ENCODE assay signal across 1 cellular context in the genomic region with DNA sequence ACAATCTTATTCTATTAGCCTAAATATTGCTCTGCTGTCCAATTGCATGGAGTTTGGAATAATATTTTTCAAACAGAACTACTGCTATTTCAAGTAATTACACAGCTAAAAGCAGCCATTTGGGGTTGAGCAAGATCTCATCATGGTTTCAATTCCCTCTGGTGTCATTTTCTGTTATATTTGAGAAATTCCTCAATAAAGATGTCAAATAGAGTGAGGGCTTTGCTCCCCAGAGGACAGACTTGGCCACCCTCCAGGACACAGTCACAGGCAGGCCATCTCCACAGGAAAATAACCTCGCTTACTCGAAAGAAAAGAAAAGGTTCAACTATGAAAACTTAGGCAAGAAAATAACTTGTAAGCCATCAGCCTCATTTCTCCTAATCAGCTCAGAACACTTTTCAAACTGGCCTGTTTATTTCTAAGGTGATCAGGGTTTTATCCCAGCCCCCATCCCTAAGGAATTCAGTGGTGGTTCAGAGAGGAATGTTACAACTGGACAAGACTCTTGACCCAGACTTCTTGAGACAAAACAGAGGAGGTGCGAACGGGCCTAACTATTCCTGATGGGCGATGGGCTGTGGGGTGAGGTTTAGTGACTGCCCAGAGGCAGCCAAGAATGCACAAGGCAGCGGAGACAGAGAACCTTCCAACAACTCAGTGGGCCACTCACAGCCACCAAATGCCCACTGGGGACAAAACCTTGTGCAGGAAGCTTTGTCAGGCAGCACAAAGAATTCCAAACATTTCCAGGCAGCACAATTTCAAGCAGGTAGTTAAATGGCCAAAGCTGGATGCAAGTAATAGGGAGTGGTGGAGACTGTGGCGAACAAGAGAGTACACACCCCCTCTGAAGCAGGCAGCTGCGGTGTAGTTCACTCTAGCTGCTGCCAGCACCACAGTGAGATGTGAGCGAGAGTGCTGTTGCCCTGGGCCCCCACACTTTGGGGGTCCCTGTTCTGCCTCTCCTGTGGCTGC.
TF ChIP-seq lines count a peak whose summit lies in the region.

No MANE protein-coding gene starts in this region.

TF ChIP-seq in HEK293, 187 proteins besides CTCF, POLR2A, EP300 and RAD21 (continued from another document and continues in another):
- TF ChIP-seq ZNF23 (tag by site-specific recombination; IDR thresholded peaks at IDR 0.05; ENCODE audit: borderline replicate concordance), result no peak
- TF ChIP-seq, protein P1, sequence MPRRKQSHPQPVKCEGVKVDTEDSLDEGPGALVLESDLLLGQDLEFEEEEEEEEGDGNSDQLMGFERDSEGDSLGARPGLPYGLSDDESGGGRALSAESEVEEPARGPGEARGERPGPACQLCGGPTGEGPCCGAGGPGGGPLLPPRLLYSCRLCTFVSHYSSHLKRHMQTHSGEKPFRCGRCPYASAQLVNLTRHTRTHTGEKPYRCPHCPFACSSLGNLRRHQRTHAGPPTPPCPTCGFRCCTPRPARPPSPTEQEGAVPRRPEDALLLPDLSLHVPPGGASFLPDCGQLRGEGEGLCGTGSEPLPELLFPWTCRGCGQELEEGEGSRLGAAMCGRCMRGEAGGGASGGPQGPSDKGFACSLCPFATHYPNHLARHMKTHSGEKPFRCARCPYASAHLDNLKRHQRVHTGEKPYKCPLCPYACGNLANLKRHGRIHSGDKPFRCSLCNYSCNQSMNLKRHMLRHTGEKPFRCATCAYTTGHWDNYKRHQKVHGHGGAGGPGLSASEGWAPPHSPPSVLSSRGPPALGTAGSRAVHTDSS (tag by site-specific recombination; IDR thresholded peaks at IDR 0.05), result 0 out of 2 replicates have a peak, but pooled peaks have one; percentile 10
- TF ChIP-seq, protein P2, sequence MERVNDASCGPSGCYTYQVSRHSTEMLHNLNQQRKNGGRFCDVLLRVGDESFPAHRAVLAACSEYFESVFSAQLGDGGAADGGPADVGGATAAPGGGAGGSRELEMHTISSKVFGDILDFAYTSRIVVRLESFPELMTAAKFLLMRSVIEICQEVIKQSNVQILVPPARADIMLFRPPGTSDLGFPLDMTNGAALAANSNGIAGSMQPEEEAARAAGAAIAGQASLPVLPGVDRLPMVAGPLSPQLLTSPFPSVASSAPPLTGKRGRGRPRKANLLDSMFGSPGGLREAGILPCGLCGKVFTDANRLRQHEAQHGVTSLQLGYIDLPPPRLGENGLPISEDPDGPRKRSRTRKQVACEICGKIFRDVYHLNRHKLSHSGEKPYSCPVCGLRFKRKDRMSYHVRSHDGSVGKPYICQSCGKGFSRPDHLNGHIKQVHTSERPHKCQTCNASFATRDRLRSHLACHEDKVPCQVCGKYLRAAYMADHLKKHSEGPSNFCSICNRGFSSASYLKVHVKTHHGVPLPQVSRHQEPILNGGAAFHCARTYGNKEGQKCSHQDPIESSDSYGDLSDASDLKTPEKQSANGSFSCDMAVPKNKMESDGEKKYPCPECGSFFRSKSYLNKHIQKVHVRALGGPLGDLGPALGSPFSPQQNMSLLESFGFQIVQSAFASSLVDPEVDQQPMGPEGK (tag by site-specific recombination; IDR thresholded peaks at IDR 0.05), result 0 out of 2 replicates have a peak, but pooled peaks have one; percentile 19
- TF ChIP-seq, protein P3, sequence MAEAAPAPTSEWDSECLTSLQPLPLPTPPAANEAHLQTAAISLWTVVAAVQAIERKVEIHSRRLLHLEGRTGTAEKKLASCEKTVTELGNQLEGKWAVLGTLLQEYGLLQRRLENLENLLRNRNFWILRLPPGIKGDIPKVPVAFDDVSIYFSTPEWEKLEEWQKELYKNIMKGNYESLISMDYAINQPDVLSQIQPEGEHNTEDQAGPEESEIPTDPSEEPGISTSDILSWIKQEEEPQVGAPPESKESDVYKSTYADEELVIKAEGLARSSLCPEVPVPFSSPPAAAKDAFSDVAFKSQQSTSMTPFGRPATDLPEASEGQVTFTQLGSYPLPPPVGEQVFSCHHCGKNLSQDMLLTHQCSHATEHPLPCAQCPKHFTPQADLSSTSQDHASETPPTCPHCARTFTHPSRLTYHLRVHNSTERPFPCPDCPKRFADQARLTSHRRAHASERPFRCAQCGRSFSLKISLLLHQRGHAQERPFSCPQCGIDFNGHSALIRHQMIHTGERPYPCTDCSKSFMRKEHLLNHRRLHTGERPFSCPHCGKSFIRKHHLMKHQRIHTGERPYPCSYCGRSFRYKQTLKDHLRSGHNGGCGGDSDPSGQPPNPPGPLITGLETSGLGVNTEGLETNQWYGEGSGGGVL (tag by site-specific recombination; IDR thresholded peaks at IDR 0.05), result no peak
- no peak for TF ChIP-seq ZNF175 (tag by site-specific recombination; IDR thresholded peaks at IDR 0.05)
- TF ChIP-seq YY1 (tag by site-specific recombination; IDR thresholded peaks at IDR 0.05), result peak; percentile 52; the same call in 1 of the 2 replicates
- TF ChIP-seq ZNF596 (tag by site-specific recombination; IDR thresholded peaks at IDR 0.05), result peak; percentile 57; the same call in 1 of the 2 replicates
- TF ChIP-seq, protein P4, sequence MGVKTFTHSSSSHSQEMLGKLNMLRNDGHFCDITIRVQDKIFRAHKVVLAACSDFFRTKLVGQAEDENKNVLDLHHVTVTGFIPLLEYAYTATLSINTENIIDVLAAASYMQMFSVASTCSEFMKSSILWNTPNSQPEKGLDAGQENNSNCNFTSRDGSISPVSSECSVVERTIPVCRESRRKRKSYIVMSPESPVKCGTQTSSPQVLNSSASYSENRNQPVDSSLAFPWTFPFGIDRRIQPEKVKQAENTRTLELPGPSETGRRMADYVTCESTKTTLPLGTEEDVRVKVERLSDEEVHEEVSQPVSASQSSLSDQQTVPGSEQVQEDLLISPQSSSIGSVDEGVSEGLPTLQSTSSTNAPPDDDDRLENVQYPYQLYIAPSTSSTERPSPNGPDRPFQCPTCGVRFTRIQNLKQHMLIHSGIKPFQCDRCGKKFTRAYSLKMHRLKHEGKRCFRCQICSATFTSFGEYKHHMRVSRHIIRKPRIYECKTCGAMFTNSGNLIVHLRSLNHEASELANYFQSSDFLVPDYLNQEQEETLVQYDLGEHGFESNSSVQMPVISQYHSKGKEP (tag by site-specific recombination; IDR thresholded peaks at IDR 0.05), result 0 out of 2 replicates have a peak, but pooled peaks have one; percentile 52
- no peak for TF ChIP-seq ZNF239 (tag by site-specific recombination; IDR thresholded peaks at IDR 0.05)
- TF ChIP-seq, protein P5, sequence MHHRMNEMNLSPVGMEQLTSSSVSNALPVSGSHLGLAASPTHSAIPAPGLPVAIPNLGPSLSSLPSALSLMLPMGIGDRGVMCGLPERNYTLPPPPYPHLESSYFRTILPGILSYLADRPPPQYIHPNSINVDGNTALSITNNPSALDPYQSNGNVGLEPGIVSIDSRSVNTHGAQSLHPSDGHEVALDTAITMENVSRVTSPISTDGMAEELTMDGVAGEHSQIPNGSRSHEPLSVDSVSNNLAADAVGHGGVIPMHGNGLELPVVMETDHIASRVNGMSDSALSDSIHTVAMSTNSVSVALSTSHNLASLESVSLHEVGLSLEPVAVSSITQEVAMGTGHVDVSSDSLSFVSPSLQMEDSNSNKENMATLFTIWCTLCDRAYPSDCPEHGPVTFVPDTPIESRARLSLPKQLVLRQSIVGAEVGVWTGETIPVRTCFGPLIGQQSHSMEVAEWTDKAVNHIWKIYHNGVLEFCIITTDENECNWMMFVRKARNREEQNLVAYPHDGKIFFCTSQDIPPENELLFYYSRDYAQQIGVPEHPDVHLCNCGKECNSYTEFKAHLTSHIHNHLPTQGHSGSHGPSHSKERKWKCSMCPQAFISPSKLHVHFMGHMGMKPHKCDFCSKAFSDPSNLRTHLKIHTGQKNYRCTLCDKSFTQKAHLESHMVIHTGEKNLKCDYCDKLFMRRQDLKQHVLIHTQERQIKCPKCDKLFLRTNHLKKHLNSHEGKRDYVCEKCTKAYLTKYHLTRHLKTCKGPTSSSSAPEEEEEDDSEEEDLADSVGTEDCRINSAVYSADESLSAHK (tag by site-specific recombination; IDR thresholded peaks at IDR 0.05), result peak; percentile 73
- TF ChIP-seq, protein P6, sequence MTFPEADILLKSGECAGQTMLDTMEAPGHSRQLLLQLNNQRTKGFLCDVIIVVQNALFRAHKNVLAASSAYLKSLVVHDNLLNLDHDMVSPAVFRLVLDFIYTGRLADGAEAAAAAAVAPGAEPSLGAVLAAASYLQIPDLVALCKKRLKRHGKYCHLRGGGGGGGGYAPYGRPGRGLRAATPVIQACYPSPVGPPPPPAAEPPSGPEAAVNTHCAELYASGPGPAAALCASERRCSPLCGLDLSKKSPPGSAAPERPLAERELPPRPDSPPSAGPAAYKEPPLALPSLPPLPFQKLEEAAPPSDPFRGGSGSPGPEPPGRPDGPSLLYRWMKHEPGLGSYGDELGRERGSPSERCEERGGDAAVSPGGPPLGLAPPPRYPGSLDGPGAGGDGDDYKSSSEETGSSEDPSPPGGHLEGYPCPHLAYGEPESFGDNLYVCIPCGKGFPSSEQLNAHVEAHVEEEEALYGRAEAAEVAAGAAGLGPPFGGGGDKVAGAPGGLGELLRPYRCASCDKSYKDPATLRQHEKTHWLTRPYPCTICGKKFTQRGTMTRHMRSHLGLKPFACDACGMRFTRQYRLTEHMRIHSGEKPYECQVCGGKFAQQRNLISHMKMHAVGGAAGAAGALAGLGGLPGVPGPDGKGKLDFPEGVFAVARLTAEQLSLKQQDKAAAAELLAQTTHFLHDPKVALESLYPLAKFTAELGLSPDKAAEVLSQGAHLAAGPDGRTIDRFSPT (tag by site-specific recombination; IDR thresholded peaks at IDR 0.05), result 0 out of 2 replicates have a peak, but pooled peaks have one; percentile 28
- TF ChIP-seq TRIM28 (IDR thresholded peaks at IDR 0.05; ENCODE audit: borderline replicate concordance, low read length), result peak; percentile 12; the same call in 1 of the 2 replicates
- TF ChIP-seq ZFP69B (tag by site-specific recombination; IDR thresholded peaks at IDR 0.05), result 0 out of 2 replicates have a peak, but pooled peaks have one; percentile 25
- 0 out of 2 replicates have a peak, but pooled peaks have one; percentile 72 for TF ChIP-seq ZSCAN30 (tag by site-specific recombination; IDR thresholded peaks at IDR 0.05)
- TF ChIP-seq IKZF3 (tag by site-specific recombination; IDR thresholded peaks at IDR 0.05), result peak; percentile 82
- peak; percentile 30; the same call in 1 of the 2 replicates for TF ChIP-seq ZIC2 (tag by site-specific recombination; IDR thresholded peaks at IDR 0.05)
- TF ChIP-seq, protein P7, sequence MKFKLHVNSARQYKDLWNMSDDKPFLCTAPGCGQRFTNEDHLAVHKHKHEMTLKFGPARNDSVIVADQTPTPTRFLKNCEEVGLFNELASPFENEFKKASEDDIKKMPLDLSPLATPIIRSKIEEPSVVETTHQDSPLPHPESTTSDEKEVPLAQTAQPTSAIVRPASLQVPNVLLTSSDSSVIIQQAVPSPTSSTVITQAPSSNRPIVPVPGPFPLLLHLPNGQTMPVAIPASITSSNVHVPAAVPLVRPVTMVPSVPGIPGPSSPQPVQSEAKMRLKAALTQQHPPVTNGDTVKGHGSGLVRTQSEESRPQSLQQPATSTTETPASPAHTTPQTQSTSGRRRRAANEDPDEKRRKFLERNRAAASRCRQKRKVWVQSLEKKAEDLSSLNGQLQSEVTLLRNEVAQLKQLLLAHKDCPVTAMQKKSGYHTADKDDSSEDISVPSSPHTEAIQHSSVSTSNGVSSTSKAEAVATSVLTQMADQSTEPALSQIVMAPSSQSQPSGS (tag by site-specific recombination; IDR thresholded peaks at IDR 0.05; ENCODE audit: low read depth), result peak; percentile 48; the same call in 1 of the 2 replicates
- TF ChIP-seq ZNF610 (tag by site-specific recombination; IDR thresholded peaks at IDR 0.05; ENCODE audit: borderline replicate concordance), result 0 out of 2 replicates have a peak, but pooled peaks have one; percentile 23
- TF ChIP-seq GFI1B (tag by site-specific recombination; IDR thresholded peaks at IDR 0.05), result no peak
- TF ChIP-seq, protein P8, sequence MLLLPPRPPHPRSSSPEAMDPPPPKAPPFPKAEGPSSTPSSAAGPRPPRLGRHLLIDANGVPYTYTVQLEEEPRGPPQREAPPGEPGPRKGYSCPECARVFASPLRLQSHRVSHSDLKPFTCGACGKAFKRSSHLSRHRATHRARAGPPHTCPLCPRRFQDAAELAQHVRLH (tag by site-specific recombination; IDR thresholded peaks at IDR 0.05), result peak; percentile 76; the same call in 1 of the 2 replicates
- TF ChIP-seq KLF16 (tag by site-specific recombination; IDR thresholded peaks at IDR 0.05), result peak; percentile 57; the same call in 1 of the 2 replicates
- TF ChIP-seq, protein P9, sequence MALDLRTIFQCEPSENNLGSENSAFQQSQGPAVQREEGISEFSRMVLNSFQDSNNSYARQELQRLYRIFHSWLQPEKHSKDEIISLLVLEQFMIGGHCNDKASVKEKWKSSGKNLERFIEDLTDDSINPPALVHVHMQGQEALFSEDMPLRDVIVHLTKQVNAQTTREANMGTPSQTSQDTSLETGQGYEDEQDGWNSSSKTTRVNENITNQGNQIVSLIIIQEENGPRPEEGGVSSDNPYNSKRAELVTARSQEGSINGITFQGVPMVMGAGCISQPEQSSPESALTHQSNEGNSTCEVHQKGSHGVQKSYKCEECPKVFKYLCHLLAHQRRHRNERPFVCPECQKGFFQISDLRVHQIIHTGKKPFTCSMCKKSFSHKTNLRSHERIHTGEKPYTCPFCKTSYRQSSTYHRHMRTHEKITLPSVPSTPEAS (tag by site-specific recombination; IDR thresholded peaks at IDR 0.05), result 0 out of 2 replicates have a peak, but pooled peaks have one; percentile 10
- TF ChIP-seq OSR2 (tag by site-specific recombination; IDR thresholded peaks at IDR 0.05), result peak; percentile 71; the same call in 1 of the 2 replicates
- peak; percentile 79 for TF ChIP-seq ZEB2 (tag by site-specific recombination; IDR thresholded peaks at IDR 0.05)
- TF ChIP-seq FEZF1 (tag by site-specific recombination; IDR thresholded peaks at IDR 0.05), result peak; percentile 88
- TF ChIP-seq ZNF629 (tag by site-specific recombination; IDR thresholded peaks at IDR 0.05), result peak; percentile 49; the same call in 1 of the 2 replicates
- TF ChIP-seq, protein P10, sequence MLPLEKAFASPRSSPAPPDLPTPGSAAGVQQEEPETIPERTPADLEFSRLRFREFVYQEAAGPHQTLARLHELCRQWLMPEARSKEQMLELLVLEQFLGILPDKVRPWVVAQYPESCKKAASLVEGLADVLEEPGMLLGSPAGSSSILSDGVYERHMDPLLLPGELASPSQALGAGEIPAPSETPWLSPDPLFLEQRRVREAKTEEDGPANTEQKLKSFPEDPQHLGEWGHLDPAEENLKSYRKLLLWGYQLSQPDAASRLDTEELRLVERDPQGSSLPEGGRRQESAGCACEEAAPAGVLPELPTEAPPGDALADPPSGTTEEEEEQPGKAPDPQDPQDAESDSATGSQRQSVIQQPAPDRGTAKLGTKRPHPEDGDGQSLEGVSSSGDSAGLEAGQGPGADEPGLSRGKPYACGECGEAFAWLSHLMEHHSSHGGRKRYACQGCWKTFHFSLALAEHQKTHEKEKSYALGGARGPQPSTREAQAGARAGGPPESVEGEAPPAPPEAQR (tag by site-specific recombination; IDR thresholded peaks at IDR 0.05), result no peak
